In genomic region chrX:46575586-46575985, GRCh38 we compare ENCODE assay signal across 7 cellular contexts. TPM values are rescaled to one million over a fixed set of nuclear protein-coding genes. Genes with fewer than 3 reads are reported as not detected.
DNase-seq lines count a peak whose midpoint lies in the region; ATAC-seq and TF ChIP-seq lines count a peak whose summit lies in the region.

No MANE protein-coding gene starts in this region.

- H3K4me1 Mint-ChIP-seq in T-helper 17 cell (peaks cover 39% of the 10 kb centered on the region), glutamatergic neuron (ENCODE audit: low read depth, unreplicated experiment) (no peaks in the 10 kb centered on the region)

- H3K36me3 ChIP-seq in HAP-1 (replicated peaks): no peaks in the 10 kb centered on the region; the same call in 1 of the 2 replicates
- H3K36me3 ChIP-seq in skeletal muscle satellite cell (ENCODE audit: insufficient read depth, low read length): no peaks in the 10 kb centered on the region

- H3K4me3 ChIP-seq in HAP-1 (peak overlapping the region; percentile 66), skeletal muscle satellite cell (ENCODE audit: low read length) (peak overlapping the region; percentile 77)

- no peaks in the 10 kb centered on the region for H3K27me3 Mint-ChIP-seq in T-helper 17 cell
- peaks cover 1% of the 10 kb centered on the region for H3K27me3 Mint-ChIP-seq in glutamatergic neuron (ENCODE audit: unreplicated experiment)

- in situ Hi-C loops in HAP-1 (cut with MboI; ENCODE audit: low sequenced_read_pairs): no loop called here

- no peak for TF ChIP-seq CTCF in glutamatergic neuron (IDR thresholded peaks at IDR 0.05; ENCODE audit: partially characterized antibody, unreplicated experiment)

- no peaks in the 10 kb centered on the region for H3K9me3 ChIP-seq in HAP-1
- H3K9me3 ChIP-seq in T-helper 17 cell (ENCODE audit: control insufficient read depth, low read length, poor library complexity, severe bottlenecking): no peaks in the 10 kb centered on the region
- no peaks in the 10 kb centered on the region for H3K9me3 ChIP-seq in skeletal muscle satellite cell (replicated peaks; ENCODE audit: low read length)

- no peaks in the 10 kb centered on the region for H3K36me3 Mint-ChIP-seq in T-helper 17 cell (ENCODE audit: low read depth)
- no peaks in the 10 kb centered on the region for H3K36me3 Mint-ChIP-seq in glutamatergic neuron (ENCODE audit: unreplicated experiment)

- H3K4me1 ChIP-seq in HAP-1 (peaks cover 12% of the 10 kb centered on the region), skeletal muscle satellite cell (ENCODE audit: control insufficient read depth, insufficient read depth, low read length) (peaks cover 17% of the 10 kb centered on the region)

- peak overlapping the region; percentile 69 for H3K9ac ChIP-seq in skeletal muscle satellite cell (ENCODE audit: low read depth, low read length)

- DNase-seq in HAP-1 (ENCODE audit: low spot score in 2 of 2) (no peak), T-helper 17 cell (no peak), glutamatergic neuron (no peak), HK-2 (ENCODE audit: unreplicated experiment) (no peak), inferior parietal cortex (ENCODE audit: extremely low spot score) (no peak)

- peaks cover 8% of the 10 kb centered on the region for H3K9me3 Mint-ChIP-seq in glutamatergic neuron (ENCODE audit: unreplicated experiment)

- H3K4me3 Mint-ChIP-seq in T-helper 17 cell (peak overlapping the region; percentile 89), glutamatergic neuron (ENCODE audit: unreplicated experiment) (peak overlapping the region; percentile 67)

- H3K4me2 ChIP-seq in skeletal muscle satellite cell (ENCODE audit: low read length): peak overlapping the region; percentile 86

- H3K27me3 ChIP-seq in HAP-1 (ENCODE audit: low read depth): no peaks in the 10 kb centered on the region
- H3K27me3 ChIP-seq in skeletal muscle satellite cell (ENCODE audit: control insufficient read depth, insufficient read depth, low read length): no peaks in the 10 kb centered on the region

- H3K27ac Mint-ChIP-seq in T-helper 17 cell: no peak overlapping the region
- H3K27ac Mint-ChIP-seq in glutamatergic neuron (ENCODE audit: unreplicated experiment): no peak overlapping the region

- ATAC-seq in T-helper 17 cell (no peak), HG03175 (IDR thresholded peaks at IDR 0.05; ENCODE audit: unreplicated experiment) (no peak)

RNA-seq across cellular contexts. Expression of gene CHST7, which starts 2.0 kb away (rescaled TPM):
- total RNA-seq in T-helper 17 cell (1 to 10 TPM; 6.3 to 6.6 TPM), glutamatergic neuron (ENCODE audit: unreplicated experiment) (1.7 TPM)
- total RNA-seq in skeletal muscle satellite cell (2012; rRNA removed): 16.2 and 26.4 TPM in 2 replicates

RNA-seq across cellular contexts. Expression of gene ZNF674, which starts 30.4 kb away (rescaled TPM):
- total RNA-seq in T-helper 17 cell: 1 to 10 TPM; 1.6 to 3.9 TPM
- 6.4 TPM for total RNA-seq in glutamatergic neuron (ENCODE audit: unreplicated experiment)
- total RNA-seq in skeletal muscle satellite cell (2012; rRNA removed): 2.0 and 2.8 TPM in 2 replicates
